In the genomic region with DNA sequence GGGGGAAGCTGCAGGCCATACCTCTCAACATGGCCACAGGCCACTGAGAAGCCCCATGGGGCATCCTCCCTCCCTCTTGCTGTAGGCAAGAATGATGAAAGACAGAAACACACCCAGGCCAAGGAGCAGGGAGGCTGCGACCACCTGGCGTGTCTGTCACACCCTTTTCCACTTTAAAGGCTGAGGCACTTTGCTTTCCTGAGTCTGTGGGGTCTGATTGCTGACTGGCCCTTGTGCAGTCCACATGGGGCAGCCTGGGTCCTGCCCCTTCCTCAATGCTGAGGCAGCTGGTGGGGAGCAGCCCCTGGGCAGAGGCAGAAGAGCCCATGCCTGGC, we compare ENCODE assay signal across 20 cellular contexts. TPM values are rescaled to one million over a fixed set of nuclear protein-coding genes. Genes with fewer than 3 reads are reported as not detected.
A peak's percentile ranks its signal among the peaks of the same experiment; 100 is the strongest.
DNase-seq lines count a peak whose midpoint lies in the region; ATAC-seq, FAIRE-seq and TF ChIP-seq lines count a peak whose summit lies in the region.
"Had no signal": no experiment of that assay in that cellular context is flagged by ENCODE, and none has a peak within 500 bp of the region (broad histone marks: within the 10 kb centered on the region; RNA-seq: fewer than 3 reads in every experiment).

No MANE protein-coding gene starts in this region.

- H3K4me3 Mint-ChIP-seq in activated T-helper 1 cell treated with anti-CD3 and anti-CD28 coated beads, Interleukin-12 subunit alpha, Interleukin-12 subunit beta, Interleukin-2, Interleukin-4 antibody, amounts not matched to agents 30 ng/mL and 10 ng/mL and 1 ng/mL, durations not matched to agents 14 hours and 24 hours and 36 hours: no peak overlapping the region

- peaks cover 44% of the 10 kb centered on the region for H3K4me1 Mint-ChIP-seq in activated T-helper 1 cell treated with anti-CD3 and anti-CD28 coated beads, Interleukin-12 subunit alpha, Interleukin-12 subunit beta, Interleukin-2, Interleukin-4 antibody, amounts not matched to agents 30 ng/mL and 10 ng/mL and 1 ng/mL, durations not matched to agents 14 hours and 24 hours and 36 hours (ENCODE audit: low read depth)

- intact Hi-C loops in heart right ventricle (cut with DNase I): loop anchor here in 3 of 10 donors (10.0 kb wide), 3 partner anchors 47 to 493 kb away; a partner anchor contains a TSS
- intact Hi-C loops in Right ventricle myocardium superior (cut with DNase I): no loop called here
- intact Hi-C loops in activated T-helper 1 cell treated with anti-CD3 and anti-CD28 coated beads, Interleukin-12 subunit alpha, Interleukin-12 subunit beta, Interleukin-2, Interleukin-4 antibody, amounts not matched to agents 30 ng/mL and 10 ng/mL and 1 ng/mL, durations not matched to agents 14 hours and 24 hours and 36 hours (cut with micrococcal nuclease): loop anchor here (2.0 kb wide), 3 partner anchors 67 to 121 kb away; a partner anchor contains a TSS
- intact Hi-C loops in left lung (cut with DNase I): no loop called here
- intact Hi-C loops in upper lobe of right lung (cut with DNase I): no loop called here
- intact Hi-C loops in psoas muscle (cut with DNase I): no loop called here

- 79 to 82% methylated on average over 2 of the region's 2 CpGs for WGBS in heart right ventricle, 2 donors
- whole genome bisulfite sequencing in psoas muscle, 3 donors: 65 to 94% (median 78%) methylated on average over 2 of the region's 2 CpGs

- H3K9me3 ChIP-seq in heart right ventricle (no peaks in the 10 kb centered on the region), left lung (no peaks in the 10 kb centered on the region), upper lobe of right lung (no peaks in the 10 kb centered on the region), psoas muscle (no peaks in the 10 kb centered on the region)
- H3K9me3 ChIP-seq: colonic mucosa, vagina had no signal

- TF ChIP-seq CTCF in heart right ventricle (IDR thresholded peaks at IDR 0.05) (no peak), left lung (IDR thresholded peaks at IDR 0.05) (no peak), upper lobe of right lung (IDR thresholded peaks at IDR 0.05) (no peak), psoas muscle (IDR thresholded peaks at IDR 0.05) (no peak)

- ATAC-seq in heart right ventricle (no peak), Right ventricle myocardium superior (ENCODE audit: poor library complexity) (no peak), left lung (no peak), upper lobe of right lung (no peak), psoas muscle (no peak)

- no peak for TF ChIP-seq POLR2A in GM12891 (IDR thresholded peaks at IDR 0.05; ENCODE audit: low read depth, low read length)

- H3K4me3 ChIP-seq in heart right ventricle (no peak overlapping the region), left lung (no peak overlapping the region), upper lobe of right lung (no peak overlapping the region), psoas muscle (no peak overlapping the region)
- H3K4me3 ChIP-seq: colonic mucosa, SK-N-MC, vagina had no signal

- H3K36me3 Mint-ChIP-seq in activated T-helper 1 cell treated with anti-CD3 and anti-CD28 coated beads, Interleukin-12 subunit alpha, Interleukin-12 subunit beta, Interleukin-2, Interleukin-4 antibody, amounts not matched to agents 30 ng/mL and 10 ng/mL and 1 ng/mL, durations not matched to agents 14 hours and 24 hours and 36 hours (ENCODE audit: low read depth): peaks cover 28% of the 10 kb centered on the region

- no peaks in the 10 kb centered on the region for H3K27me3 Mint-ChIP-seq in activated T-helper 1 cell treated with anti-CD3 and anti-CD28 coated beads, Interleukin-12 subunit alpha, Interleukin-12 subunit beta, Interleukin-2, Interleukin-4 antibody, amounts not matched to agents 30 ng/mL and 10 ng/mL and 1 ng/mL, durations not matched to agents 14 hours and 24 hours and 36 hours (ENCODE audit: insufficient read depth)

- H3K27ac ChIP-seq in heart right ventricle (peak overlapping the region; percentile 30 to 99 (median 96)), left lung (peak overlapping the region; percentile 73 to 78), upper lobe of right lung (peak overlapping the region; percentile 80), psoas muscle (no peak overlapping the region)
- H3K27ac ChIP-seq: colonic mucosa, HL-60, SK-N-MC, VCaP had no signal

- H3K36me3 ChIP-seq in heart right ventricle: peaks cover 0 to 85% (median 30%) of the 10 kb centered on the region in 9 donors
- peaks cover 0 to 66% of the 10 kb centered on the region in 2 donors for H3K36me3 ChIP-seq in left lung
- H3K36me3 ChIP-seq in upper lobe of right lung: peaks cover 50% of the 10 kb centered on the region
- H3K36me3 ChIP-seq in psoas muscle (ENCODE audit: insufficient read depth in 1 of 2, low read depth in 1 of 2): peaks cover 0 to 21% of the 10 kb centered on the region in 2 donors
- H3K36me3 ChIP-seq: colonic mucosa had no signal

- peak overlapping the region; percentile 91 for H3K27ac Mint-ChIP-seq in activated T-helper 1 cell treated with anti-CD3 and anti-CD28 coated beads, Interleukin-12 subunit alpha, Interleukin-12 subunit beta, Interleukin-2, Interleukin-4 antibody, amounts not matched to agents 30 ng/mL and 10 ng/mL and 1 ng/mL, durations not matched to agents 14 hours and 24 hours and 36 hours

- no peaks in the 10 kb centered on the region for H3K27me3 ChIP-seq in heart right ventricle
- no peaks in the 10 kb centered on the region for H3K27me3 ChIP-seq in left lung
- H3K27me3 ChIP-seq in upper lobe of right lung: no peaks in the 10 kb centered on the region
- H3K27me3 ChIP-seq in psoas muscle (ENCODE audit: insufficient read depth in 3 of 3, low read length in 2 of 3): no peaks in the 10 kb centered on the region
- H3K27me3 ChIP-seq: colonic mucosa, vagina had no signal

- no peaks in the 10 kb centered on the region for H3K9me3 Mint-ChIP-seq in activated T-helper 1 cell treated with anti-CD3 and anti-CD28 coated beads, Interleukin-12 subunit alpha, Interleukin-12 subunit beta, Interleukin-2, Interleukin-4 antibody, amounts not matched to agents 30 ng/mL and 10 ng/mL and 1 ng/mL, durations not matched to agents 14 hours and 24 hours and 36 hours

- DNase-seq in heart right ventricle (no peak), Right ventricle myocardium superior (no peak), left lung (no peak), upper lobe of right lung (no peak), NCI-H146 treated with DMSO at 0.1 percent for 48 hours (lab: John Stamatoyannopoulos, UW; ENCODE audit: unreplicated experiment) (no peak), GM12891 (ENCODE audit: insufficient read length, low spot score) (no peak), psoas muscle (no peak)
- no peak for DNase-seq in activated T-helper 1 cell treated with anti-CD3 and anti-CD28 coated beads, Interleukin-12 subunit alpha, Interleukin-12 subunit beta, Interleukin-2, Interleukin-4 antibody, amounts not matched to agents 30 ng/mL and 10 ng/mL and 1 ng/mL, durations not matched to agents 14 hours and 24 hours and 36 hours (ENCODE audit: low spot score)
- DNase-seq: AML-193; colonic mucosa; hippocampal formation; KG1; kidney glomerular epithelial cell; NCI-H1105 treated with DMSO at 0.1 percent for 48 hours; stimulated activated CD4-positive, alpha-beta T cell treated with anti-CD3 and anti-CD28 coated beads, Interleukin-1b, Interleukin-23, amount 100 ng/mL, for 48 hours had no signal

- no peak for FAIRE-seq in GM12891 (lab: Jason Lieb, UNC)
- FAIRE-seq: astrocyte had no signal

- H3K4me1 ChIP-seq in heart right ventricle: peaks cover 59 to 100% (median 98%) of the 10 kb centered on the region in 9 donors
- peaks cover 9 to 87% of the 10 kb centered on the region in 2 donors for H3K4me1 ChIP-seq in left lung
- H3K4me1 ChIP-seq in upper lobe of right lung: peaks cover 56% of the 10 kb centered on the region
- peaks cover 23% of the 10 kb centered on the region for H3K4me1 ChIP-seq in psoas muscle

TF ChIP-seq in GM12891, 5 proteins besides CTCF, POLR2A, EP300 and RAD21:
- TF ChIP-seq SPI1 (IDR thresholded peaks at IDR 0.05; ENCODE audit: low read depth, low read length) (no peak), POU2F2 (IDR thresholded peaks at IDR 0.05; ENCODE audit: low read depth, low read length) (no peak), TAF1 (IDR thresholded peaks at IDR 0.05; ENCODE audit: low read depth, low read length) (no peak), PAX5 (IDR thresholded peaks at IDR 0.05; ENCODE audit: insufficient read depth, low read length, severe bottlenecking) (no peak), POLR2AphosphoS5 (IDR thresholded peaks at IDR 0.05; ENCODE audit: low read depth, low read length) (no peak)

RNA-seq across cellular contexts. Expression of a gene that starts 8.7 kb away (rescaled TPM):
- total RNA-seq in heart right ventricle (10 to 100 TPM; 10.7 to 24.4 (median 18.1) TPM), Right ventricle myocardium superior (28.9 TPM), left lung (10 to 100 TPM; 26.6 to 28.7 TPM), upper lobe of right lung (69.2 TPM), psoas muscle (10 to 100 TPM in 2 of 4 donors, 1 to 10 TPM in 2; 7.5 to 21.7 (median 10.2) TPM)
- polyA plus RNA-seq in heart right ventricle (10 to 100 TPM; 37.5 to 49.9 TPM), psoas muscle (10 to 100 TPM; 11.8 to 22.3 (median 12.0) TPM)
- total RNA-seq in activated T-helper 1 cell treated with anti-CD3 and anti-CD28 coated beads, Interleukin-12 subunit alpha, Interleukin-12 subunit beta, Interleukin-2, Interleukin-4 antibody, amounts not matched to agents 30 ng/mL and 10 ng/mL and 1 ng/mL, durations not matched to agents 14 hours and 24 hours and 36 hours: 22.8 and 23.7 TPM in 2 replicates
- polyA plus RNA-seq in GM12891 (2012; ENCODE audit: low read depth, missing spikeins): 0.60 TPM
- total RNA-seq: astrocyte had no signal

RNA-seq across cellular contexts. Expression of a gene that starts 49.0 kb away (rescaled TPM):
- total RNA-seq in heart right ventricle: 10 to 100 TPM; 14.5 to 22.0 (median 19.7) TPM
- 10 to 100 TPM; 27.4 to 50.5 TPM for polyA plus RNA-seq in heart right ventricle
- total RNA-seq in Right ventricle myocardium superior: 18.8 TPM
- 94.1 and 95.3 TPM in 2 replicates for total RNA-seq in activated T-helper 1 cell treated with anti-CD3 and anti-CD28 coated beads, Interleukin-12 subunit alpha, Interleukin-12 subunit beta, Interleukin-2, Interleukin-4 antibody, amounts not matched to agents 30 ng/mL and 10 ng/mL and 1 ng/mL, durations not matched to agents 14 hours and 24 hours and 36 hours
- total RNA-seq in left lung: 10 to 100 TPM; 34.9 to 38.6 TPM
- total RNA-seq in upper lobe of right lung: 26.0 TPM
- polyA plus RNA-seq in GM12891 (2012; ENCODE audit: low read depth, missing spikeins): 22.3 TPM
- total RNA-seq in psoas muscle: 10 to 100 TPM; 15.8 to 23.8 (median 19.6) TPM
- polyA plus RNA-seq in psoas muscle: 10 to 100 TPM; 11.6 to 18.3 (median 14.0) TPM

RNA-seq across cellular contexts. Expression of a gene that starts 53.4 kb away (rescaled TPM):
- total RNA-seq in heart right ventricle (not detected), Right ventricle myocardium superior (0.16 TPM), left lung (not detected), upper lobe of right lung (not detected), psoas muscle (under 1 TPM in 1 of 4 donors, not detected in 3; 0.26 TPM)
- polyA plus RNA-seq in heart right ventricle (not detected), psoas muscle (under 1 TPM in 2 of 3 donors, not detected in 1; 0.04 to 0.23 TPM)
- 0.20 TPM in 1 of 2 replicates, not detected in the other for total RNA-seq in activated T-helper 1 cell treated with anti-CD3 and anti-CD28 coated beads, Interleukin-12 subunit alpha, Interleukin-12 subunit beta, Interleukin-2, Interleukin-4 antibody, amounts not matched to agents 30 ng/mL and 10 ng/mL and 1 ng/mL, durations not matched to agents 14 hours and 24 hours and 36 hours
- polyA plus RNA-seq in GM12891 (2012; ENCODE audit: low read depth, missing spikeins): not detected
- total RNA-seq: astrocyte, colonic mucosa, vagina had no signal
